Comparison of ENCODE assay signal across 8 cellular contexts in genomic region chr15:60673918-60674558, GRCh38.
DNase-seq lines count a peak whose midpoint lies in the region; ATAC-seq and TF ChIP-seq lines count a peak whose summit lies in the region.

No MANE protein-coding gene starts in this region.

- DNase-seq in DMS79 (lab: John Stamatoyannopoulos, UW) (peak; percentile 0), DMS79 treated with DMSO at 0.1 percent for 48 hours (lab: John Stamatoyannopoulos, UW) (no peak), SJCRH30 (peak; percentile 71 to 82), epithelial cell of esophagus (ENCODE audit: low read depth) (peak; percentile 85), putamen (ENCODE audit: low spot score) (peak; percentile 52), spleen (no peak)

- TF ChIP-seq CTCF in epithelial cell of esophagus (IDR thresholded peaks at IDR 0.05; ENCODE audit: insufficient read depth, low read depth, low read length, missing control alignments) (no peak), spleen (IDR thresholded peaks at IDR 0.05 in 8 of 11, conservative IDR thresholded peaks at IDR 0.05 in 3 of 11) (no peak)

- no peaks in the 10 kb centered on the region for H3K27me3 ChIP-seq in SJCRH30
- peaks cover 0 to 9% (median 0%) of the 10 kb centered on the region in 7 donors for H3K27me3 ChIP-seq in spleen (replicated peaks in 1 of 7)

- H3K9me3 ChIP-seq in SJCRH30 (replicated peaks) (no peaks in the 10 kb centered on the region), spleen (no peaks in the 10 kb centered on the region)

- no peak for TF ChIP-seq POLR2A in spleen (IDR thresholded peaks at IDR 0.05)

- peak overlapping the region; percentile 35 for H3K27ac ChIP-seq in SJCRH30
- no peak overlapping the region for H3K27ac ChIP-seq in spleen

- ATAC-seq in GM19351 (IDR thresholded peaks at IDR 0.05; ENCODE audit: unreplicated experiment) = no peak
- no peak for ATAC-seq in GM19328 (IDR thresholded peaks at IDR 0.05; ENCODE audit: unreplicated experiment)

- H3K36me3 ChIP-seq in SJCRH30 (no peaks in the 10 kb centered on the region), spleen (no peaks in the 10 kb centered on the region)

- 66 to 80% (median 72%) methylated on average over 3 of the region's 3 CpGs for WGBS in spleen, 5 donors

- no peak overlapping the region for H3K4me3 ChIP-seq in SJCRH30
- no peak overlapping the region for H3K4me3 ChIP-seq in epithelial cell of esophagus (ENCODE audit: low read length)
- no peak overlapping the region for H3K4me3 ChIP-seq in spleen

- peaks cover 43% of the 10 kb centered on the region for H3K4me1 ChIP-seq in SJCRH30
- H3K4me1 ChIP-seq in spleen = no peaks in the 10 kb centered on the region

- intact Hi-C loops in spleen (cut with DNase I; ENCODE audit: low total_unique reads) = no loop called here

Comparison
In these comparisons a context has a peak if more than half of its experiments do, and no peak if none do; other contexts are left out.
1. DNase-seq: peak in DMS79 (single experiment), SJCRH30 (2 of 2), epithelial cell of esophagus (single experiment) and putamen (single experiment); none in DMS79 treated with DMSO at 0.1 percent for 48 hours (single experiment) and spleen (single experiment).